8 cellular contexts compared by ENCODE assay signal in genomic region chr2:1744446-1745170, GRCh38. TPM values are rescaled to one million over a fixed set of nuclear protein-coding genes. Genes with fewer than 3 reads are reported as not detected.
DNase-seq lines count a peak whose midpoint lies in the region; TF ChIP-seq lines count a peak whose summit lies in the region.

TSS of gene PXDN (minus strand) at chr2:1744515. CDS start at chr2:1744455, 60 bp downstream.

- TF ChIP-seq CTCF in VCaP (conservative IDR thresholded peaks at IDR 0.05) (no peak), Caco-2 (IDR thresholded peaks at IDR 0.05; ENCODE audit: insufficient read depth in 1 of 2, low read depth in 1 of 2, low read length in 1 of 2, severe bottlenecking in 1 of 2, unreplicated experiment in 1 of 2) (no peak)

- no peaks in the 10 kb centered on the region for H3K27me3 ChIP-seq in Caco-2 (replicated peaks; ENCODE audit: control insufficient read depth, insufficient read depth, low read length)

- CTCF ChIA-PET in Caco-2 (lab: Charles Lee): no interaction called here

- H3K36me3 ChIP-seq in Caco-2 (ENCODE audit: control insufficient read depth, insufficient read depth, low read length): no peaks in the 10 kb centered on the region

- H3K27ac ChIP-seq in VCaP: peak within 1 kb of the TSS; percentile 83

- H3K9me3 Mint-ChIP-seq in Caco-2 (ENCODE audit: unreplicated experiment): no peaks in the 10 kb centered on the region

- peaks cover 6% of the 10 kb centered on the region for H3K27me3 Mint-ChIP-seq in Caco-2 (ENCODE audit: insufficient read depth, unreplicated experiment)

- H3K4me3 Mint-ChIP-seq in Caco-2 (ENCODE audit: unreplicated experiment): no peak within 1 kb of the TSS

- no peaks in the 10 kb centered on the region for H3K4me1 ChIP-seq in Caco-2

- POLR2A ChIA-PET in Caco-2 (lab: Charles Lee): no interaction called here

- H3K36me3 Mint-ChIP-seq in Caco-2 (ENCODE audit: insufficient read depth, unreplicated experiment): no peaks in the 10 kb centered on the region

- no peaks in the 10 kb centered on the region for H3K4me1 Mint-ChIP-seq in Caco-2 (ENCODE audit: low read depth, unreplicated experiment)

- H3K27ac Mint-ChIP-seq in Caco-2 (ENCODE audit: unreplicated experiment): no peak within 1 kb of the TSS

- DNase-seq in NCI-H1092 treated with DMSO at 0.1 percent for 48 hours (lab: John Stamatoyannopoulos, UW) (peak; percentile 17), NCI-H1092 (lab: John Stamatoyannopoulos, UW) (no peak), germinal center (ENCODE audit: low spot score) (peak; percentile 47), occipital lobe (lab: John Stamatoyannopoulos, UW) (no peak), activated gamma-delta T cell treated with Interleukin-2 at 50 U/mL for 16 hours (no peak), NK-92 (lab: John Stamatoyannopoulos, UW; ENCODE audit: unreplicated experiment) (no peak), Caco-2 (no peak)

- no TSS peak for BruUV-seq in Caco-2 (replicated peaks; lab: Mats Ljungman, UMichigan)

- intact Hi-C loops in Caco-2 (cut with micrococcal nuclease; ENCODE audit: unreplicated experiment): no loop called here

- H3K4me3 ChIP-seq in Caco-2 (ENCODE audit: low read depth, low read length): no peak within 1 kb of the TSS

- peaks cover 4% of the 10 kb centered on the region; the same call in 1 of the 2 replicates for H3K9me3 ChIP-seq in Caco-2

RNA-seq across cellular contexts. Expression of gene PXDN, which starts in this region (rescaled TPM):
- total RNA-seq in occipital lobe (35.6 TPM), Caco-2 (2022) (0.12 and 0.25 TPM in 2 replicates)

Comparison
In these comparisons a context has a peak if more than half of its experiments do, and no peak if none do; other contexts are left out.
1. RNA of gene PXDN (total RNA-seq): 35.6 TPM in occipital lobe (single experiment); 0.12 to 0.25 TPM in Caco-2; every median in the first group is over 10 times any median in the second.
2. DNase-seq: peak in NCI-H1092 treated with DMSO at 0.1 percent for 48 hours (single experiment) and germinal center (single experiment); none in NCI-H1092 (single experiment), occipital lobe (single experiment), activated gamma-delta T cell treated with Interleukin-2 at 50 U/mL for 16 hours (single experiment), NK-92 (single experiment) and Caco-2 (0 of 2).